In the genomic region with DNA sequence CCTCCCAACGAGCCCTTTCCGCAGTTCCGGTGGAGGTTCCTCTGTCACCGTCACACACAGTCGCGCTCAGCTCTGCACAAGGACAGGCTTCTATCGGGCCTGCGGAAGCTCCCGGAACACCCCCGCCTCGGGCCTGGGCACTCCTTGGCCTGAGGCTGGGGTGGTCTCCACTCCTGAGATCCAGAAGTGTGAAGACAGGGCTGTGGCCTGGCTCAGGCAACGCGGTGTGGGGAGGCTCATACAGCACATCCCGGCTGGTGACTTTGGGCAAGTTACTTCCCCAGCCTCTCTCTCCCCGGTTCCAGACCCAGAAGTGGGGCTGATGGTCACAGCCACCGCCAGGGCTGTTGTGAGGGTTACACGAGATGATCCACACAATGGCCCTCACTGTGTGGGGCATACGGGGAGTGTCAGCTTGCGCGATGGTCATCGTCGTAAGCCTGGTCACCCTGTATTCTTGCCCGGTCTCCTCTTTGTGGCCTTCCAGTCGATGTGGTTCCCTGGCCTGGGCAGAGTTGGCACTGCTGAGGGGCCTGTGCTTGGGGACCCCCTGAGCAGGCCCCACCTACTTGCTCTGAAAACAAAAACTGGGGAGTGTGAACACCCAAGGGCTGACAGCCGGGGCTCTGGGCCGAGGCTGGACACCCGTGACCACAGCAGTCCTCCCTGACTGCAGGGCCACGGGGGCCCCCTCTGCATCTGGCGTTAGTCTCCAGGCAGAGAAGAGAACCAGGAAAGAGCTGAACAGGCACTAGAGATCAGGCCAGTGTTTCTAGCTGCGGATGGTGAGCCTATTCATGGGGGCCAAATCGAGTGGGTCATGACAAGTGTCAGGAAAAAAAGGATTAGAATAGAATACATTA, we compare ENCODE assay signal across 15 cellular contexts. TPM values are rescaled to one million over a fixed set of nuclear protein-coding genes. Genes with fewer than 3 reads are reported as not detected.
DNase-seq lines count a peak whose midpoint lies in the region; TF ChIP-seq lines count a peak whose summit lies in the region.
"Had no signal": no experiment of that assay in that cellular context is flagged by ENCODE, and none has a peak within 500 bp of the region (broad histone marks: within the 10 kb centered on the region; RNA-seq: fewer than 3 reads in every experiment).

No MANE protein-coding gene starts in this region.

- H4K5ac ChIP-seq in H9 (ENCODE audit: insufficient read length, low read depth, low read length), result no peak overlapping the region

- no peaks in the 10 kb centered on the region for H3K9me2 ChIP-seq in GM23248 (ENCODE audit: insufficient read depth)

- H2BK20ac ChIP-seq in H9 (ENCODE audit: low read depth, low read length, poor library complexity, severe bottlenecking), result no peak overlapping the region

- H2BK12ac ChIP-seq in H9 (ENCODE audit: insufficient read length, low read depth, low read length) (no peak overlapping the region), neuronal stem cell (ENCODE audit: low read length) (peak overlapping the region; percentile 36)

- H2BK5ac ChIP-seq in H9 (ENCODE audit: insufficient read length, low read length), result no peak overlapping the region
- H2BK5ac ChIP-seq in neuronal stem cell (ENCODE audit: low read length), result no peak overlapping the region

- H3K4ac ChIP-seq in H9 (ENCODE audit: low read depth, low read length) (no peak overlapping the region), neuronal stem cell (ENCODE audit: low read length) (peak overlapping the region; percentile 32)

- no peak overlapping the region for H3K56ac ChIP-seq in H9 (ENCODE audit: insufficient read length, low read depth, low read length)

- H3K27ac ChIP-seq in BLaER1 treated with 17β-estradiol and CSF1 and Interleukin-3, amounts not matched to agents 10 nM and 100 nM, result no peak overlapping the region
- H3K27ac ChIP-seq in H9 (ENCODE audit: insufficient read length, low read depth, low read length) (no peak overlapping the region), neuronal stem cell (replicated peaks; ENCODE audit: low read length) (no peak overlapping the region), GM23248 (no peak overlapping the region)
- H3K27ac ChIP-seq in effector memory CD4-positive, alpha-beta T cell (ENCODE audit: insufficient read depth, low read length, poor library complexity, severe bottlenecking), result no peak overlapping the region
- H3K27ac ChIP-seq: A549, HL-60 had no signal

- peaks cover 0 to 3% of the 10 kb centered on the region in 2 experiments; a peak in 1 of 4 replicates for H3K4me1 Mint-ChIP-seq in H9
- no peaks in the 10 kb centered on the region for H3K4me1 Mint-ChIP-seq in chondrocyte (ENCODE audit: low read depth)
- H3K4me1 Mint-ChIP-seq: CD4-positive, CD25-positive, alpha-beta regulatory T cell had no signal

- H3K4me2 ChIP-seq in BLaER1 treated with 17β-estradiol and CSF1 and Interleukin-3, amounts not matched to agents 10 nM and 100 nM, result peak overlapping the region in 9 of 11 experiments; percentile 67 to 95 (median 88); a peak in 17 of 22 replicates
- H3K4me2 ChIP-seq in H9 (ENCODE audit: insufficient read depth, insufficient read length, low read length) (no peak overlapping the region), neuronal stem cell (ENCODE audit: insufficient read depth, low read length, poor library complexity, severe bottlenecking) (no peak overlapping the region), GM23248 (ENCODE audit: unreplicated experiment) (no peak overlapping the region)
- H3K4me2 ChIP-seq: A549 had no signal

- H4K91ac ChIP-seq in H9 (ENCODE audit: insufficient read length, low read depth, low read length) (no peak overlapping the region), neuronal stem cell (ENCODE audit: low read depth, low read length, poor library complexity) (no peak overlapping the region)

- H3K9ac ChIP-seq in BLaER1 treated with 17β-estradiol and CSF1 and Interleukin-3, amounts not matched to agents 10 nM and 100 nM, result peak overlapping the region in 2 of 11 experiments; percentile 3 to 63; a peak in 1 of 22 replicates
- H3K9ac ChIP-seq in H9 (ENCODE audit: extremely low read depth, insufficient read length, low read length) (no peak overlapping the region), neuronal stem cell (ENCODE audit: low read depth, low read length, poor library complexity) (no peak overlapping the region), GM23248 (no peak overlapping the region)

- H3K23me2 ChIP-seq in H9 (ENCODE audit: insufficient read length, low read depth, low read length, poor library complexity, severe bottlenecking), result no peaks in the 10 kb centered on the region

- no peaks in the 10 kb centered on the region for H3K36me3 Mint-ChIP-seq in H9 (ENCODE audit: insufficient read depth in 1 of 3, low read depth in 3 of 3)
- no peaks in the 10 kb centered on the region for H3K36me3 Mint-ChIP-seq in chondrocyte (ENCODE audit: low read depth)
- H3K36me3 Mint-ChIP-seq: CD4-positive, CD25-positive, alpha-beta regulatory T cell had no signal

- H3K4me3 ChIP-seq in BLaER1 treated with 17β-estradiol and CSF1 and Interleukin-3, amounts not matched to agents 10 nM and 100 nM, result no peak overlapping the region
- H3K4me3 ChIP-seq in neuronal stem cell (ENCODE audit: low read length in 2 of 2) (no peak overlapping the region), GM23248 (no peak overlapping the region)
- H3K4me3 ChIP-seq in effector memory CD4-positive, alpha-beta T cell (ENCODE audit: insufficient read depth, low read depth, low read length, poor library complexity, severe bottlenecking), result no peak overlapping the region
- H3K4me3 ChIP-seq: A549, HAP-1, K562 had no signal

- H3K4me3 Mint-ChIP-seq in H9 (no peak overlapping the region), chondrocyte (ENCODE audit: unreplicated experiment) (no peak overlapping the region)
- H3K4me3 Mint-ChIP-seq: CD4-positive, CD25-positive, alpha-beta regulatory T cell had no signal

- peaks cover 0 to 49% (median 6%) of the 10 kb centered on the region in 11 experiments; a peak in 9 of 22 replicates for H4K20me1 ChIP-seq in BLaER1 treated with 17β-estradiol and CSF1 and Interleukin-3, amounts not matched to agents 10 nM and 100 nM
- H4K20me1 ChIP-seq in H9 (ENCODE audit: control insufficient read depth, insufficient read depth, insufficient read length), result no peaks in the 10 kb centered on the region
- no peaks in the 10 kb centered on the region for H4K20me1 ChIP-seq in GM23248 (ENCODE audit: insufficient read depth)

- no peaks in the 10 kb centered on the region for H3K9me3 Mint-ChIP-seq in H9
- H3K9me3 Mint-ChIP-seq in chondrocyte (ENCODE audit: low read depth), result no peaks in the 10 kb centered on the region
- H3K9me3 Mint-ChIP-seq: CD4-positive, CD25-positive, alpha-beta regulatory T cell had no signal

- in situ Hi-C loops in GM23248 (cut with MboI), result no loop called here

- no peak overlapping the region for H3T11ph ChIP-seq in H9 (ENCODE audit: low read length)

- 0 out of 2 replicates have a peak overlapping the region, but pooled peaks have one; percentile 7 for H3K14ac ChIP-seq in H9 (ENCODE audit: insufficient read depth, low read length)
- H3K14ac ChIP-seq in neuronal stem cell (ENCODE audit: low read length), result no peak overlapping the region

- H3K9me3 ChIP-seq in BLaER1 treated with 17β-estradiol and CSF1 and Interleukin-3, amounts not matched to agents 10 nM and 100 nM (replicated peaks in 1 of 11), result no peaks in the 10 kb centered on the region
- H3K9me3 ChIP-seq in H9 (ENCODE audit: control insufficient read depth, low read depth, low read length) (no peaks in the 10 kb centered on the region), neuronal stem cell (replicated peaks in 1 of 2; ENCODE audit: control insufficient read depth in 2 of 2, insufficient read depth in 1 of 2, low read depth in 1 of 2, low read length in 2 of 2) (no peaks in the 10 kb centered on the region), GM23248 (ENCODE audit: low read depth) (no peaks in the 10 kb centered on the region)
- no peaks in the 10 kb centered on the region for H3K9me3 ChIP-seq in effector memory CD4-positive, alpha-beta T cell (ENCODE audit: control insufficient read depth, low read length)
- H3K9me3 ChIP-seq: A549, BE2C, HAP-1 had no signal

- H3K27ac Mint-ChIP-seq in H9 (no peak overlapping the region), chondrocyte (ENCODE audit: unreplicated experiment) (no peak overlapping the region)
- H3K27ac Mint-ChIP-seq: CD4-positive, CD25-positive, alpha-beta regulatory T cell had no signal

- peaks cover 23 to 93% (median 68%) of the 10 kb centered on the region in 10 experiments for H3K4me1 ChIP-seq in BLaER1 treated with 17β-estradiol and CSF1 and Interleukin-3, amounts not matched to agents 10 nM and 100 nM
- H3K4me1 ChIP-seq in H9 (ENCODE audit: insufficient read depth, low read length) (no peaks in the 10 kb centered on the region), neuronal stem cell (ENCODE audit: control insufficient read depth in 2 of 2, insufficient read depth in 1 of 2, low read depth in 1 of 2, low read length in 2 of 2) (peaks cover 11 to 13% of the 10 kb centered on the region in 2 donors), GM23248 (ENCODE audit: insufficient read depth) (no peaks in the 10 kb centered on the region)
- no peaks in the 10 kb centered on the region for H3K4me1 ChIP-seq in effector memory CD4-positive, alpha-beta T cell (ENCODE audit: control insufficient read depth, insufficient read depth, low read length, poor library complexity, severe bottlenecking)
- H3K4me1 ChIP-seq: A549 had no signal

- WGBS in H9 (ENCODE audit: extremely low coverage, insufficient read length, low lambda C conversion rate), result no CpG with 5 or more reads among the region's 31 CpGs
- no CpG with 5 or more reads among the region's 31 CpGs for WGBS in neuronal stem cell (ENCODE audit: extremely low coverage in 2 of 2, insufficient read length in 2 of 2, insufficient replicate concordance in 1 of 2), 2 donors
- 84 to 90% methylated on average over 31 of the region's 31 CpGs for WGBS in GM23248 (ENCODE audit: low coverage in 1 of 2, low lambda C conversion rate in 2 of 2, missing lambda C conversion rate in 2 of 2), 2 experiments

- H3K79me2 ChIP-seq in H9 (ENCODE audit: insufficient read depth, low read length) (no peaks in the 10 kb centered on the region), GM23248 (ENCODE audit: insufficient read depth) (no peaks in the 10 kb centered on the region)

- H3K79me1 ChIP-seq in H9 (ENCODE audit: insufficient read depth, low read depth, low read length, poor library complexity, severe bottlenecking) (no peaks in the 10 kb centered on the region), neuronal stem cell (ENCODE audit: low read depth, low read length) (no peaks in the 10 kb centered on the region)

- peaks cover 0 to 9% (median 0%) of the 10 kb centered on the region in 11 experiments; a peak in 1 of 22 replicates for H3K27me3 ChIP-seq in BLaER1 treated with 17β-estradiol and CSF1 and Interleukin-3, amounts not matched to agents 10 nM and 100 nM
- H3K27me3 ChIP-seq in H9 (ENCODE audit: insufficient read depth, low read length), result no peaks in the 10 kb centered on the region
- H3K27me3 ChIP-seq in neuronal stem cell (ENCODE audit: control insufficient read depth in 3 of 3, insufficient read depth in 3 of 3, low read depth in 1 of 3, low read length in 3 of 3), result no peaks in the 10 kb centered on the region
- no peaks in the 10 kb centered on the region for H3K27me3 ChIP-seq in effector memory CD4-positive, alpha-beta T cell (replicated peaks; ENCODE audit: control insufficient read depth, insufficient read depth, low read length, poor library complexity, severe bottlenecking)
- no peaks in the 10 kb centered on the region for H3K27me3 ChIP-seq in GM23248 (replicated peaks; ENCODE audit: insufficient read depth)
- H3K27me3 ChIP-seq: BE2C had no signal

- no peak overlapping the region for H2BK15ac ChIP-seq in H9 (ENCODE audit: low read depth, low read length)
- H2BK15ac ChIP-seq in neuronal stem cell (ENCODE audit: low read length), result peak overlapping the region; percentile 19

- H2AK5ac ChIP-seq in H9 (ENCODE audit: insufficient read length, low read length), result no peak overlapping the region
- H2AK5ac ChIP-seq in neuronal stem cell (ENCODE audit: low read depth, low read length), result peak overlapping the region; percentile 59

- H2AFZ ChIP-seq in H9 (ENCODE audit: low read length) (no peak overlapping the region), neuronal stem cell (ENCODE audit: low read length) (peak overlapping the region; percentile 92), GM23248 (no peak overlapping the region)

- no peaks in the 10 kb centered on the region for H3F3A ChIP-seq in GM23248 (ENCODE audit: insufficient read depth)

- peaks cover 0 to 24% (median 0%) of the 10 kb centered on the region in 11 experiments; a peak in 3 of 22 replicates for H3K36me3 ChIP-seq in BLaER1 treated with 17β-estradiol and CSF1 and Interleukin-3, amounts not matched to agents 10 nM and 100 nM
- H3K36me3 ChIP-seq in neuronal stem cell (replicated peaks in 1 of 2; ENCODE audit: control insufficient read depth in 2 of 2, insufficient read depth in 2 of 2, low read length in 2 of 2) (no peaks in the 10 kb centered on the region), GM23248 (ENCODE audit: low read depth) (no peaks in the 10 kb centered on the region)
- no peaks in the 10 kb centered on the region for H3K36me3 ChIP-seq in effector memory CD4-positive, alpha-beta T cell (ENCODE audit: control insufficient read depth, insufficient read depth, low read length)
- H3K36me3 ChIP-seq: BE2C, HAP-1 had no signal

- H3K23ac ChIP-seq in H9 (ENCODE audit: insufficient read length, low read depth, low read length), result no peak overlapping the region
- H3K23ac ChIP-seq in neuronal stem cell (ENCODE audit: low read depth, low read length, poor library complexity), result no peak overlapping the region

- DNase-seq in H9 (no peak), chondrocyte (ENCODE audit: low spot score) (peak; percentile 27), neuronal stem cell (ENCODE audit: low spot score) (no peak), OCI-M2 (lab: John Stamatoyannopoulos, UW; ENCODE audit: unreplicated experiment) (no peak), GM23248 (no peak)
- no peak for DNase-seq in effector memory CD4-positive, alpha-beta T cell
- DNase-seq: BE2C; CD4-positive, CD25-positive, alpha-beta regulatory T cell; DMS53; GF-D8 had no signal

- H3K18ac ChIP-seq in H9 (ENCODE audit: insufficient read length, low read depth, low read length) (no peak overlapping the region), neuronal stem cell (ENCODE audit: low read length) (peak overlapping the region; percentile 84)

- H2BK120ac ChIP-seq in H9 (ENCODE audit: low read depth, low read length, poor library complexity, severe bottlenecking), result no peak overlapping the region
- no peak overlapping the region for H2BK120ac ChIP-seq in neuronal stem cell (ENCODE audit: low read depth, low read length)

- H3K27me3 Mint-ChIP-seq in H9 (ENCODE audit: low read depth) (peaks cover 3% of the 10 kb centered on the region), chondrocyte (ENCODE audit: low read depth) (no peaks in the 10 kb centered on the region)

- H4K8ac ChIP-seq in H9 (replicated peaks; ENCODE audit: insufficient read length, low read depth, low read length), result no peak overlapping the region
- peak overlapping the region; percentile 83 for H4K8ac ChIP-seq in neuronal stem cell (ENCODE audit: low read depth, low read length)

- TF ChIP-seq CTCF in H9 (conservative IDR thresholded peaks at IDR 0.05) (no peak), chondrocyte (IDR thresholded peaks at IDR 0.05) (no peak)

RNA-seq across cellular contexts. Expression of a gene that starts 17.4 kb away (rescaled TPM):
- total RNA-seq in H9 (2021), result 8.8 and 9.2 TPM in 2 replicates
- total RNA-seq in chondrocyte, result 4.5 to 5.2 TPM (median 5.1 TPM) in 3 replicates
- 4.6 TPM for polyA plus RNA-seq in neuronal stem cell (2013, experiment 1 of 2)
- 5.0 TPM for polyA plus RNA-seq in neuronal stem cell (2013, experiment 2 of 2)
- total RNA-seq in GM23248 (2014; rRNA removed; shearing (Covaris generic)), result 0.86 and 0.89 TPM in 2 replicates
- 0.94 and 1.1 TPM in 2 replicates for polyA plus RNA-seq in GM23248 (2016; fragmentation: Nextera tagmentation; extraction: Ambion mirVana)

RNA-seq across cellular contexts. Expression of a gene that starts 43.6 kb away (rescaled TPM):
- total RNA-seq in H9 (2021) (0.15 and 0.29 TPM in 2 replicates), chondrocyte (8.8 to 10.1 TPM (median 9.9 TPM) in 3 replicates)
- polyA plus RNA-seq in neuronal stem cell (2013, experiment 1 of 2), result 2.0 TPM
- 1.6 TPM for polyA plus RNA-seq in neuronal stem cell (2013, experiment 2 of 2)
- total RNA-seq in GM23248 (2014; rRNA removed; shearing (Covaris generic)), result 3.9 and 5.7 TPM in 2 replicates
- 7.6 and 9.6 TPM in 2 replicates for polyA plus RNA-seq in GM23248 (2016; fragmentation: Nextera tagmentation; extraction: Ambion mirVana)

Comparison
In these comparisons a context has a peak if more than half of its experiments do, and no peak if none do; other contexts are left out.
1. H3K4me2 ChIP-seq: peak in BLaER1 treated with 17β-estradiol and CSF1 and Interleukin-3, amounts not matched to agents 10 nM and 100 nM (9 of 11); none in H9 (single experiment), neuronal stem cell (single experiment) and GM23248 (single experiment).